Comparison of ENCODE assay signal across 8 cellular contexts in the genomic region with DNA sequence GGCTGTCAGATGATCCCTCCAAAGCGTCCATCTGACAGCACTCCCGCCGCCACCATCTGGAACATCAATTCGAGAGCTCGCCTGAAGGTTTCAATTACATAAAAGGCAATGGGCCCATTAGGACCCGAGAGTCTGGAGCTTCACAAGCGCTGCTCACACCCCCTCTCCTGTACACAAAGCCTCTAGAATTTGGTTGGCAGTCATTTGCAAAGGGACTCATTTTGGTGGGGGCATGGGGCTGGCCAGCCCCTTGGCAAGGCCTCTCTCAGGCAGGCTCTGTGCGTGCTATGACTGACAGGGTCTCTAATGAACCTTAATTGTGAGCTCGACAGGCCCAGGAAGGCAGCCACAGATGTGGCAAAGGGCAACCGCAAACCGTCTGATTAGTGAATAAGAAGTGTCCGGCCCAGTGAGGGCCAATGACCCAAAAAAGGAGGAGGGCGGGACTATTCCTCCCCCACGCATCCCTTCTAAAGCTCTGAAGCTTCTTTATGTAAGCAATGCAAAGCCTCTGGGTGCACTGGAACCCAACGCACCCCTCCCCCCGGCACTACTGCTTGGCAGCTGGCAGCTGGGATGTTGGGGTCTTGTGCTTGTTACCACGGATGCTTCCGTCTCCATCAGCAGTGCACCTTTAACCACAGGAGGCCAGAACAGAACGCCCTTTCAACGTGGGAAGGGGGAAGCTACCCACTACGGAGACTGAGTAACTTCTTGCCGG.
DNase-seq lines count a peak whose midpoint lies in the region; ATAC-seq, FAIRE-seq and TF ChIP-seq lines count a peak whose summit lies in the region.

No MANE protein-coding gene starts in this region.

- no peak overlapping the region for H4K8ac ChIP-seq in trophoblast cell (ENCODE audit: low read depth, low read length)

- H4K12ac ChIP-seq in trophoblast cell (ENCODE audit: low read depth, low read length), result no peak overlapping the region

- intact Hi-C loops in dorsolateral prefrontal cortex (cut with DNase I), result no loop called here

- peaks cover 6% of the 10 kb centered on the region for H3K79me2 ChIP-seq in trophoblast cell (ENCODE audit: control insufficient read depth, insufficient read depth, low read length, poor library complexity)

- ATAC-seq in GM21529 (IDR thresholded peaks at IDR 0.05; ENCODE audit: unreplicated experiment) (no peak), GM19035 (IDR thresholded peaks at IDR 0.05; ENCODE audit: unreplicated experiment) (no peak)

- peak; percentile 92 for DNase-seq in DMS153 (lab: John Stamatoyannopoulos, UW)
- peak; percentile 89 for DNase-seq in NCI-H2227 treated with DMSO at 0.1 percent for 48 hours (lab: John Stamatoyannopoulos, UW)
- peak in 5 of 10 donors; percentile 30 to 73 (median 51) for DNase-seq in dorsolateral prefrontal cortex
- no peak for DNase-seq in trophoblast cell
- DNase-seq in NCI-H2029 (lab: John Stamatoyannopoulos, UW), result no peak
- no peak for DNase-seq in small intestine

- no peak overlapping the region for H3K4ac ChIP-seq in trophoblast cell (ENCODE audit: low read depth, low read length)

- H3K14ac ChIP-seq in trophoblast cell (ENCODE audit: low read length), result no peak overlapping the region

- no peak overlapping the region for H2BK120ac ChIP-seq in trophoblast cell (ENCODE audit: insufficient read depth, low read length, poor library complexity)

- H3K18ac ChIP-seq in trophoblast cell (ENCODE audit: low read length), result peak overlapping the region; percentile 29

- H3K27me3 ChIP-seq in dorsolateral prefrontal cortex (no peaks in the 10 kb centered on the region), trophoblast cell (ENCODE audit: insufficient read depth, low read length) (no peaks in the 10 kb centered on the region), small intestine (ENCODE audit: control insufficient read depth in 2 of 2, insufficient read depth in 2 of 2, low read length in 2 of 2) (no peaks in the 10 kb centered on the region)

- no peaks in the 10 kb centered on the region for H3K79me1 ChIP-seq in trophoblast cell (ENCODE audit: low read length)

- H4K91ac ChIP-seq in trophoblast cell (ENCODE audit: low read depth, low read length), result no peak overlapping the region

- H3K23ac ChIP-seq in trophoblast cell (ENCODE audit: low read length), result no peak overlapping the region

- H3K9ac ChIP-seq in trophoblast cell (ENCODE audit: low read length), result no peak overlapping the region

- H3K27ac ChIP-seq in dorsolateral prefrontal cortex (peak overlapping the region in 47 of 59 donors; percentile 1 to 73 (median 50)), trophoblast cell (ENCODE audit: low read depth, low read length) (no peak overlapping the region), small intestine (ENCODE audit: low read depth in 1 of 2, low read length in 1 of 2) (peak overlapping the region in 1 of 2 donors; percentile 57)

- H3K36me3 ChIP-seq in trophoblast cell (ENCODE audit: control insufficient read depth in 1 of 2, insufficient read depth in 2 of 2, low read length in 2 of 2) (peaks cover 9 to 20% of the 10 kb centered on the region in 2 experiments), small intestine (ENCODE audit: control insufficient read depth in 2 of 2, insufficient read depth in 2 of 2, low read length in 2 of 2) (no peaks in the 10 kb centered on the region)

- H3K9me3 ChIP-seq in trophoblast cell (ENCODE audit: insufficient read depth, low read depth, low read length) (no peaks in the 10 kb centered on the region), small intestine (ENCODE audit: control insufficient read depth, low read depth) (no peaks in the 10 kb centered on the region)

- WGBS in trophoblast cell (ENCODE audit: extremely low coverage, insufficient coverage, insufficient read length), result no CpG with 5 or more reads among the region's 22 CpGs
- WGBS in small intestine, 3 donors, result 62 to 85% (median 76%) methylated on average over 22 of the region's 22 CpGs

- H2AFZ ChIP-seq in trophoblast cell (ENCODE audit: insufficient read depth, low read length, poor library complexity), result no peak overlapping the region

- TF ChIP-seq CTCF in dorsolateral prefrontal cortex (IDR thresholded peaks at IDR 0.05 in 54 of 56, conservative IDR thresholded peaks at IDR 0.05 in 2 of 56; ENCODE audit: low read depth in 1 of 56, partially characterized antibody in 56 of 56), result no peak

- no peak overlapping the region for H3K4me2 ChIP-seq in trophoblast cell (ENCODE audit: low read length)

- no peak for FAIRE-seq in small intestine (lab: Jason Lieb, UNC)

- no peak overlapping the region for H2AK5ac ChIP-seq in trophoblast cell (ENCODE audit: low read length)

- H3K4me3 ChIP-seq in dorsolateral prefrontal cortex (peak overlapping the region in 8 of 59 donors; percentile 2 to 27 (median 6)), trophoblast cell (ENCODE audit: low read depth, low read length) (no peak overlapping the region), small intestine (ENCODE audit: low read depth in 1 of 2, low read length in 2 of 2) (no peak overlapping the region)

- no peak overlapping the region for H2BK5ac ChIP-seq in trophoblast cell (ENCODE audit: low read depth, low read length, poor library complexity)

- peaks cover 24 to 30% of the 10 kb centered on the region in 2 experiments for H3K4me1 ChIP-seq in trophoblast cell (ENCODE audit: control insufficient read depth in 1 of 2, insufficient read depth in 2 of 2, low read length in 2 of 2)
- H3K4me1 ChIP-seq in small intestine (ENCODE audit: control insufficient read depth in 2 of 2, insufficient read depth in 1 of 2, low read depth in 1 of 2, low read length in 1 of 2), result peaks cover 0 to 10% of the 10 kb centered on the region in 2 donors

- H2BK12ac ChIP-seq in trophoblast cell (ENCODE audit: low read length), result no peak overlapping the region

Comparison
In these comparisons a context has a peak if more than half of its experiments do, and no peak if none do; other contexts are left out.
1. DNase-seq: peak in DMS153 (single experiment) and NCI-H2227 treated with DMSO at 0.1 percent for 48 hours (single experiment); none in trophoblast cell (0 of 2), NCI-H2029 (single experiment) and small intestine (single experiment).